ENCODE assay signal across 20 cellular contexts in genomic region chr11:56782167-56782847, GRCh38. TPM values are rescaled to one million over a fixed set of nuclear protein-coding genes. Genes with fewer than 3 reads are reported as not detected.
A peak's percentile ranks its signal among the peaks of the same experiment; 100 is the strongest.
DNase-seq lines count a peak whose midpoint lies in the region; ATAC-seq and TF ChIP-seq lines count a peak whose summit lies in the region.
"Had no signal": no experiment of that assay in that cellular context is flagged by ENCODE, and none has a peak within 500 bp of the region (broad histone marks: within the 10 kb centered on the region; RNA-seq: fewer than 3 reads in every experiment).

No MANE protein-coding gene starts in this region.

- TF ChIP-seq CTCF in right atrium auricular region (IDR thresholded peaks at IDR 0.05) (no peak), ovary (IDR thresholded peaks at IDR 0.05) (no peak)

- DNase-seq in SKM-1 (lab: John Stamatoyannopoulos, UW; ENCODE audit: unreplicated experiment) (peak; percentile 16), HEK293T (ENCODE audit: extremely low spot score) (no peak), right atrium auricular region (ENCODE audit: low spot score) (no peak), ovary (no peak), NCI-H1417 treated with DMSO at 0.1 percent for 48 hours (lab: John Stamatoyannopoulos, UW) (no peak)
- DNase-seq: activated naive CD4-positive, alpha-beta T cell treated with anti-CD3 and anti-CD28 coated beads, Interleukin-2, amount 50 U/mL, for 16 hours; BE2C; DMS53; effector memory CD8-positive, alpha-beta T cell; foreskin fibroblast; immature natural killer cell; KG1; NCI-H187 had no signal

- no peak overlapping the region for H3K27ac ChIP-seq in right atrium auricular region
- no peak overlapping the region for H3K27ac ChIP-seq in ovary
- H3K27ac ChIP-seq: SK-N-MC had no signal

- CTCF ChIA-PET in HEK293T (lab: Yijun Ruan, JAX) = interaction anchor here (0.6 kb wide), 1 partner anchor 9 kb away, joined by 3 read pairs; no protein-coding TSS in a partner anchor

- no peak for TF ChIP-seq POLR2A in ovary (IDR thresholded peaks at IDR 0.05)

- ATAC-seq in GM18867 (IDR thresholded peaks at IDR 0.05; ENCODE audit: unreplicated experiment) (peak; percentile 95), GM21723 (IDR thresholded peaks at IDR 0.05; ENCODE audit: unreplicated experiment) (peak; percentile 65), HG03342 (IDR thresholded peaks at IDR 0.05; ENCODE audit: unreplicated experiment) (peak; percentile 90)
- ATAC-seq: effector memory CD8-positive, alpha-beta T cell had no signal

- intact Hi-C loops in ovary (cut with DNase I) = no loop called here

- H3K4me1 ChIP-seq in right atrium auricular region (no peaks in the 10 kb centered on the region), ovary (ENCODE audit: insufficient read depth) (no peaks in the 10 kb centered on the region)
- H3K4me1 ChIP-seq: BE2C had no signal

- 89 to 91% (median 90%) methylated on average over 10 of the region's 10 CpGs for WGBS in ovary, 3 donors

- POLR2A ChIA-PET in HEK293T (lab: Yijun Ruan, JAX) = no interaction called here

- H3K9me3 ChIP-seq in right atrium auricular region = peaks cover 0 to 9% of the 10 kb centered on the region in 2 donors
- no peaks in the 10 kb centered on the region for H3K9me3 ChIP-seq in ovary
- H3K9me3 ChIP-seq: BE2C had no signal

- TF ChIP-seq EP300 in ovary (IDR thresholded peaks at IDR 0.05) = no peak

- H3K4me3 ChIP-seq in right atrium auricular region (no peak overlapping the region), ovary (no peak overlapping the region)
- H3K4me3 ChIP-seq: SK-N-MC had no signal

- H3K36me3 ChIP-seq in right atrium auricular region = no peaks in the 10 kb centered on the region
- no peaks in the 10 kb centered on the region for H3K36me3 ChIP-seq in ovary
- H3K36me3 ChIP-seq: BE2C had no signal

- H3K27me3 ChIP-seq in right atrium auricular region = peaks cover 0 to 3% of the 10 kb centered on the region in 2 donors
- no peaks in the 10 kb centered on the region for H3K27me3 ChIP-seq in ovary
- H3K27me3 ChIP-seq: BE2C had no signal

TF ChIP-seq in HEK293T, 16 proteins besides CTCF, POLR2A, EP300 and RAD21:
- TF ChIP-seq SUZ12 (IDR thresholded peaks at IDR 0.05) = no peak
- TF ChIP-seq BHLHE40 (IDR thresholded peaks at IDR 0.05; ENCODE audit: borderline replicate concordance) = no peak
- TF ChIP-seq FOXM1 (IDR thresholded peaks at IDR 0.05; ENCODE audit: borderline replicate concordance) = no peak
- no peak for TF ChIP-seq FOXK2 (IDR thresholded peaks at IDR 0.05)
- no peak for TF ChIP-seq ARNT (IDR thresholded peaks at IDR 0.05)
- TF ChIP-seq ELF4 (IDR thresholded peaks at IDR 0.05) = no peak
- TF ChIP-seq, protein P1, sequence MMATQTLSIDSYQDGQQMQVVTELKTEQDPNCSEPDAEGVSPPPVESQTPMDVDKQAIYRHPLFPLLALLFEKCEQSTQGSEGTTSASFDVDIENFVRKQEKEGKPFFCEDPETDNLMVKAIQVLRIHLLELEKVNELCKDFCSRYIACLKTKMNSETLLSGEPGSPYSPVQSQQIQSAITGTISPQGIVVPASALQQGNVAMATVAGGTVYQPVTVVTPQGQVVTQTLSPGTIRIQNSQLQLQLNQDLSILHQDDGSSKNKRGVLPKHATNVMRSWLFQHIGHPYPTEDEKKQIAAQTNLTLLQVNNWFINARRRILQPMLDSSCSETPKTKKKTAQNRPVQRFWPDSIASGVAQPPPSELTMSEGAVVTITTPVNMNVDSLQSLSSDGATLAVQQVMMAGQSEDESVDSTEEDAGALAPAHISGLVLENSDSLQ (IDR thresholded peaks at IDR 0.05) = no peak
- no peak for TF ChIP-seq NFRKB (IDR thresholded peaks at IDR 0.05)

RNA-seq across cellular contexts. Expression of gene OR9G4, which starts 33.8 kb away (rescaled TPM):
- total RNA-seq in right atrium auricular region (not detected), ovary (not detected)
- polyA plus RNA-seq in ovary = not detected
- total RNA-seq: bronchial epithelial cell, skeletal muscle tissue, subcutaneous adipose tissue had no signal
- polyA plus RNA-seq: immature natural killer cell had no signal
